ENCODE assay signal across 33 cellular contexts in the genomic region with DNA sequence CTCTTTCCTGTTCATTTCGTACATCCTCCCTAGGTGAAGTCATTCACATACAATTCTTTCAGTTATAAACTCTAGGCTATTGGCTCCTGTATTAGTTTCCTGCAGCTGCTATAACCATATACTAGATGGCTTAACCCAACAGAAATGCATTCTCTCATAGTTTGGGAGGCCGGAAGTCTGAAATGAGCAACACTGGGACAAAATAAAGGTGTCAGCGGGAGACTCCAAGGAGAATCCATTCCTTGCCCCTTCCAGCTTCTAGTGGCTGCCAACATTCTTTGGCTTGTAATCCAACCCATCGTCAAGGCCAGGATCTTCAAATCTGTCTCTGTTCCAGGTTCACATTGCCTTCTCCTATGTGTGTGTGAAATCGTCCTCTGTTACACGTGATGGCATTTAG.
A peak's percentile ranks its signal among the peaks of the same experiment; 100 is the strongest.
DNase-seq lines count a peak whose midpoint lies in the region; ATAC-seq, FAIRE-seq and TF ChIP-seq lines count a peak whose summit lies in the region.
"Had no signal": no experiment of that assay in that cellular context is flagged by ENCODE, and none has a peak within 500 bp of the region (broad histone marks: within the 10 kb centered on the region; RNA-seq: fewer than 3 reads in every experiment).

No MANE protein-coding gene starts in this region.

- H3K4me3 Mint-ChIP-seq in progenitor cell of endocrine pancreas (ENCODE audit: low read depth): no peak overlapping the region
- H3K4me3 Mint-ChIP-seq: activated CD4-positive, alpha-beta T cell treated with anti-CD3 and anti-CD28 coated beads, Interleukin-2, amount 10 ng/mL, durations not matched to agents 7 days and 5 days had no signal

- 0 out of 2 replicates have a peak, but pooled peaks cover 2% of the 10 kb centered on the region for H3K9me1 ChIP-seq in IMR-90 (ENCODE audit: insufficient read depth, low read length)

- H2AK5ac ChIP-seq in IMR-90 (ENCODE audit: low read depth, low read length): no peak overlapping the region

- no peak for TF ChIP-seq EP300 in A549 (IDR thresholded peaks at IDR 0.05)

- H3K9me3 ChIP-seq in A549: no peaks in the 10 kb centered on the region
- H3K9me3 ChIP-seq in IMR-90 (ENCODE audit: control insufficient read depth, insufficient read depth, low read length): no peaks in the 10 kb centered on the region; the same call in 1 of the 2 replicates
- H3K9me3 ChIP-seq: adrenal gland, stomach had no signal

- no peak overlapping the region for H2AFZ ChIP-seq in IMR-90 (replicated peaks; ENCODE audit: low read length, poor library complexity)
- H2AFZ ChIP-seq: PC-9 had no signal

- H3K56ac ChIP-seq in IMR-90 (ENCODE audit: extremely low read depth, insufficient read depth, low read length): no peak overlapping the region

- H4K8ac ChIP-seq in IMR-90 (ENCODE audit: low read depth in 2 of 2, low read length in 2 of 2): no peak overlapping the region

- peaks cover 2% of the 10 kb centered on the region for H3K36me3 ChIP-seq in IMR-90 (ENCODE audit: control insufficient read depth, insufficient read depth, low read length)
- H3K36me3 ChIP-seq: adrenal gland had no signal

- DNase-seq in A549 (ENCODE audit: low read depth in 1 of 2, low spot score in 1 of 2) (no peak), IMR-90 (peak; percentile 16), fibroblast of mammary gland (ENCODE audit: low read depth) (peak; percentile 58), progenitor cell of endocrine pancreas (ENCODE audit: low spot score, unreplicated experiment) (no peak), NCI-H345 treated with DMSO at 0.1 percent for 48 hours (lab: John Stamatoyannopoulos, UW; ENCODE audit: unreplicated experiment) (no peak)
- DNase-seq in stimulated activated CD4-positive, alpha-beta T cell treated with anti-CD3 and anti-CD28 coated beads, Interleukin-4, amount 100 ng/mL, for 4 hours: no peak
- DNase-seq: activated CD4-positive, alpha-beta T cell treated with anti-CD3 and anti-CD28 coated beads, Interleukin-2, amount 10 ng/mL, durations not matched to agents 7 days and 5 days; activated naive CD4-positive, alpha-beta T cell treated with Interleukin-2 at 50 U/mL for 16 hours; activated T-cell treated with anti-CD3 and anti-CD28 coated beads, Interleukin-2, amount 50 U/mL, for 48 hours; adrenal gland; Calu3; DMS79 treated with DMSO at 0.1 percent for 48 hours; foreskin keratinocyte; hippocampal formation; Kasumi-1; left colon; MV-4-11; naive B cell; NCI-H146; NCI-H526; NK-92 treated with Interleukin-12 subunit alpha and Interleukin-12 subunit beta, amount 100 ng/mL, for 24 hours; nucleus accumbens; PC-9; SHP77; stimulated activated CD4-positive, alpha-beta T cell treated with anti-CD3 and anti-CD28 coated beads, Interleukin-1b, Interleukin-23, amount 100 ng/mL, for 48 hours; stomach had no signal

- no peak for FAIRE-seq in A549 (lab: Jason Lieb, UNC)
- FAIRE-seq: bronchial epithelial cell had no signal

- TF ChIP-seq RAD21 in A549 (conservative IDR thresholded peaks at IDR 0.05 in 1 of 2, IDR thresholded peaks at IDR 0.05 in 1 of 2): no peak
- no peak for TF ChIP-seq RAD21 in IMR-90 (IDR thresholded peaks at IDR 0.05; ENCODE audit: low read length)

- dilution Hi-C loops in IMR-90 (cut with HindIII; ENCODE audit: low sequenced_read_pairs, unreplicated experiment): no loop called here

- BruUV-seq in IMR-90 (replicated peaks; lab: Mats Ljungman, UMichigan): no TSS peak

- POLR2A ChIA-PET in A549 (lab: Yijun Ruan, JAX): no interaction called here
- POLR2A ChIA-PET in IMR-90 (lab: Charles Lee; ENCODE audit: unreplicated experiment): no interaction called here

- CTCF ChIA-PET in A549 (lab: Yijun Ruan, JAX): no interaction called here
- CTCF ChIA-PET in IMR-90 (lab: Yijun Ruan, JAX): no interaction called here

- H3K14ac ChIP-seq in IMR-90 (replicated peaks; ENCODE audit: low read depth, low read length): no peak overlapping the region; the same call in 1 of the 2 replicates

- intact Hi-C loops in IMR-90 (cut with micrococcal nuclease): no loop called here

- no peak overlapping the region for H2BK5ac ChIP-seq in IMR-90 (ENCODE audit: low read depth, low read length, poor library complexity, severe bottlenecking)

- ATAC-seq in A549 (no peak; a peak in 1 of 6 replicates), IMR-90 (ENCODE audit: low read depth) (no peak), HG03342 (IDR thresholded peaks at IDR 0.05; ENCODE audit: unreplicated experiment) (no peak)
- ATAC-seq: foreskin keratinocyte, left colon had no signal

- H3K18ac ChIP-seq in IMR-90 (ENCODE audit: low read depth, low read length): no peak overlapping the region

- TF ChIP-seq POLR2A in A549 (IDR thresholded peaks at IDR 0.05; ENCODE audit: low read length) (no peak), IMR-90 (IDR thresholded peaks at IDR 0.05; ENCODE audit: low read depth, low read length) (no peak)

- peaks cover 4% of the 10 kb centered on the region for H3K9me3 Mint-ChIP-seq in progenitor cell of endocrine pancreas (ENCODE audit: low read depth)
- H3K9me3 Mint-ChIP-seq: activated CD4-positive, alpha-beta T cell treated with anti-CD3 and anti-CD28 coated beads, Interleukin-2, amount 10 ng/mL, durations not matched to agents 7 days and 5 days had no signal

- H3K9ac ChIP-seq in IMR-90 (ENCODE audit: low read depth, low read length): no peak overlapping the region

- peaks cover 8% of the 10 kb centered on the region for H3K36me3 Mint-ChIP-seq in progenitor cell of endocrine pancreas (ENCODE audit: insufficient read depth)

- no peak overlapping the region for H4K91ac ChIP-seq in IMR-90 (ENCODE audit: insufficient read depth, low read depth, low read length)

- no peak overlapping the region for H3K4ac ChIP-seq in IMR-90 (ENCODE audit: low read depth, low read length)

- peaks cover 36% of the 10 kb centered on the region for H3K4me1 Mint-ChIP-seq in progenitor cell of endocrine pancreas (ENCODE audit: low read depth)

- in situ Hi-C loops in IMR-90 (cut with MboI; ENCODE audit: low sequenced_read_pairs): no loop called here

- peak overlapping the region in 1 of 2 experiments; percentile 55; a peak in 2 of 6 replicates for H3K27ac ChIP-seq in A549
- no peak overlapping the region for H3K27ac ChIP-seq in IMR-90 (ENCODE audit: insufficient read depth, low read length)
- H3K27ac ChIP-seq: adrenal gland, C4-2B, foreskin keratinocyte, HL-60 had no signal

- H3K4me1 ChIP-seq in A549: peaks cover 35% of the 10 kb centered on the region
- H3K4me1 ChIP-seq in IMR-90 (ENCODE audit: control insufficient read depth, insufficient read depth, low read length): peaks cover 2% of the 10 kb centered on the region; the same call in 1 of the 2 replicates
- H3K4me1 ChIP-seq: adrenal gland, foreskin keratinocyte had no signal

- no peak overlapping the region for H2BK20ac ChIP-seq in IMR-90 (ENCODE audit: low read depth, low read length)

- H4K20me1 ChIP-seq in IMR-90 (ENCODE audit: insufficient read depth, low read length): no peaks in the 10 kb centered on the region

- no peak for TF ChIP-seq CTCF in A549 (IDR thresholded peaks at IDR 0.05)
- no peak for TF ChIP-seq CTCF in IMR-90 (conservative IDR thresholded peaks at IDR 0.05; ENCODE audit: low read depth, low read length)
- no peak for TF ChIP-seq CTCF in fibroblast of mammary gland (conservative IDR thresholded peaks at IDR 0.05; ENCODE audit: control insufficient read depth, insufficient read depth, low read depth, low read length)
- no peak for TF ChIP-seq CTCF in progenitor cell of endocrine pancreas (IDR thresholded peaks at IDR 0.05; ENCODE audit: unreplicated experiment)

- H3K4me3 ChIP-seq in A549 (no peak overlapping the region), IMR-90 (ENCODE audit: insufficient read depth, low read depth, low read length) (no peak overlapping the region), fibroblast of mammary gland (ENCODE audit: control insufficient read depth, low read depth, low read length) (no peak overlapping the region)
- H3K4me3 ChIP-seq: adrenal gland, coronary artery, PC-9, smooth muscle cell, stomach, tibial nerve had no signal

- H2AK9ac ChIP-seq in IMR-90 (replicated peaks; ENCODE audit: low read depth, low read length, poor library complexity): no peak overlapping the region

- H2BK120ac ChIP-seq in IMR-90 (ENCODE audit: low read depth, low read length): no peak overlapping the region

- 0 out of 3 replicates have a peak overlapping the region, but pooled peaks have one; percentile 75 for H3K4me2 ChIP-seq in A549
- H3K4me2 ChIP-seq in IMR-90 (ENCODE audit: low read depth, low read length): no peak overlapping the region
- H3K4me2 ChIP-seq: PC-9, smooth muscle cell had no signal

- H3K79me1 ChIP-seq in IMR-90 (ENCODE audit: low read depth in 1 of 2, low read length in 2 of 2): peaks cover 5 to 47% of the 10 kb centered on the region in 2 experiments

- no peaks in the 10 kb centered on the region for H3K27me3 ChIP-seq in IMR-90 (ENCODE audit: control insufficient read depth, insufficient read depth, low read length)
- H3K27me3 ChIP-seq: adrenal gland, foreskin keratinocyte, stomach, tibial nerve had no signal

- peak overlapping the region; percentile 79 for H3K27ac Mint-ChIP-seq in progenitor cell of endocrine pancreas
- H3K27ac Mint-ChIP-seq: activated CD4-positive, alpha-beta T cell treated with anti-CD3 and anti-CD28 coated beads, Interleukin-2, amount 10 ng/mL, durations not matched to agents 7 days and 5 days had no signal

- no peak overlapping the region for H4K5ac ChIP-seq in IMR-90 (ENCODE audit: low read depth, low read length)

- H3K23ac ChIP-seq in IMR-90 (ENCODE audit: low read depth, low read length): no peak overlapping the region

- H2BK15ac ChIP-seq in IMR-90 (ENCODE audit: low read depth, low read length): no peak overlapping the region

- no peaks in the 10 kb centered on the region for H3K27me3 Mint-ChIP-seq in progenitor cell of endocrine pancreas
- H3K27me3 Mint-ChIP-seq: activated CD4-positive, alpha-beta T cell treated with anti-CD3 and anti-CD28 coated beads, Interleukin-2, amount 10 ng/mL, durations not matched to agents 7 days and 5 days; naive B cell had no signal

- WGBS in A549 (ENCODE audit: missing lambda C conversion rate): 89% methylated on average over 6 of the region's 6 CpGs
- WGBS in IMR-90 (ENCODE audit: extremely low coverage in 2 of 2, insufficient read length in 1 of 2), 2 experiments: 83% methylated on average over 2 of the region's 6 CpGs; no CpG with 5 or more reads in 1 of the 2 experiments

TF ChIP-seq in A549, 52 proteins besides CTCF, POLR2A, EP300 and RAD21:
- TF ChIP-seq SREBF2 (IDR thresholded peaks at IDR 0.05) (no peak), HEYL (CRISPR knock-in tag; IDR thresholded peaks at IDR 0.05) (no peak), HOXB5 (CRISPR knock-in tag; IDR thresholded peaks at IDR 0.05) (no peak), ZSCAN20 (CRISPR knock-in tag; IDR thresholded peaks at IDR 0.05) (no peak)
TF ChIP-seq in A549: peak in this region for 0.

TF ChIP-seq in IMR-90, 13 proteins besides CTCF, POLR2A, EP300 and RAD21 (continues in another document):
- no peak for TF ChIP-seq CEBPB (IDR thresholded peaks at IDR 0.05; ENCODE audit: low read depth, low read length)
- TF ChIP-seq BHLHE40 (IDR thresholded peaks at IDR 0.05; ENCODE audit: low read depth, low read length): no peak
- no peak for TF ChIP-seq NFE2L2 (IDR thresholded peaks at IDR 0.05; ENCODE audit: low read depth, low read length)
- no peak for TF ChIP-seq MAFK (IDR thresholded peaks at IDR 0.05; ENCODE audit: low read depth, low read length)
- TF ChIP-seq RFX5 (IDR thresholded peaks at IDR 0.05; ENCODE audit: low read depth, low read length): no peak
- TF ChIP-seq CHD1 (IDR thresholded peaks at IDR 0.05; ENCODE audit: low read depth, low read length): no peak

Comparison
In these comparisons a context has a peak if more than half of its experiments do, and no peak if none do; other contexts are left out.
1. DNase-seq: peak in IMR-90 (single experiment) and fibroblast of mammary gland (single experiment); none in A549 (0 of 2), progenitor cell of endocrine pancreas (single experiment), NCI-H345 treated with DMSO at 0.1 percent for 48 hours (single experiment) and stimulated activated CD4-positive, alpha-beta T cell treated with anti-CD3 and anti-CD28 coated beads, Interleukin-4, amount 100 ng/mL, for 4 hours (0 of 2).